12 cellular contexts compared by ENCODE assay signal in the genomic region with DNA sequence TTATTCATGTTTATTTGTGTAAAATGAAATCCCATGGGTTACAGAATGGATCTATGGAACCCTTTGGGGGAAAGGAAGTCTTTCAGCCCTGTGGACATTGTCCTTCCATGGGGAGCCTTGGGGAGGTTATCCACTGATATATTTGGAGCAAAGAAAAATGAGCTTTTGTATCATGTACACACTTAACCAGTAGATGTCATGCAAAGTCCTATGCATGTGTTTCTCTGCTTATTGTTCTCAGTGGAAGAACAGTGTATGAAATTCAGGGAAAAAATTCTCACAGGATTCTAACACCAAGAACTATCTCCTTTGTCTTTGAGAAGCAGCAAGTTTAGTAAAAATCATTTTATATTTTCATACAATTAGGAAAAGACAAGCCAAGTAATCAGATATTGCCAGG.
DNase-seq lines count a peak whose midpoint lies in the region; ATAC-seq and TF ChIP-seq lines count a peak whose summit lies in the region.
"Had no signal": no experiment of that assay in that cellular context is flagged by ENCODE, and none has a peak within 500 bp of the region (broad histone marks: within the 10 kb centered on the region; RNA-seq: fewer than 3 reads in every experiment).

No MANE protein-coding gene starts in this region.

- H4K20me1 ChIP-seq in HCT116 (ENCODE audit: insufficient read depth), result no peaks in the 10 kb centered on the region

- intact Hi-C loops in HCT116 (cut with micrococcal nuclease), result no loop called here
- intact Hi-C loops in activated CD8-positive, alpha-beta T cell treated with anti-CD3 and anti-CD28 coated beads for 36 hours (cut with micrococcal nuclease), result no loop called here
- intact Hi-C loops in sciatic nerve (cut with DNase I), result no loop called here

- no peak overlapping the region for H3K27ac ChIP-seq in HCT116 (ENCODE audit: low read depth, low read length)
- H3K27ac ChIP-seq: ascending aorta, gastroesophageal sphincter, skin epidermis, upper lobe of left lung had no signal

- H3K4me3 Mint-ChIP-seq in activated CD8-positive, alpha-beta T cell treated with anti-CD3 and anti-CD28 coated beads for 36 hours, result no peak overlapping the region
- H3K4me3 Mint-ChIP-seq in natural killer cell treated with Interleukin-12 subunit alpha and Interleukin-12 subunit beta and Interleukin-15 and Interleukin-18, amount 100 ng/mL, for 72 hours, result peak overlapping the region; percentile 76
- peak overlapping the region in 1 of 2 donors; percentile 36 for H3K4me3 Mint-ChIP-seq in stimulated activated naive CD8-positive, alpha-beta T cell treated with anti-CD3 and anti-CD28 coated beads, Interleukin-15, amount 100 ng/mL, for 72 hours

- H3K27me3 Mint-ChIP-seq in activated CD8-positive, alpha-beta T cell treated with anti-CD3 and anti-CD28 coated beads for 36 hours, result no peaks in the 10 kb centered on the region
- H3K27me3 Mint-ChIP-seq in natural killer cell treated with Interleukin-12 subunit alpha and Interleukin-12 subunit beta and Interleukin-15 and Interleukin-18, amount 100 ng/mL, for 72 hours, result peaks cover 32 to 34% of the 10 kb centered on the region in 2 donors
- no peaks in the 10 kb centered on the region for H3K27me3 Mint-ChIP-seq in stimulated activated naive CD8-positive, alpha-beta T cell treated with anti-CD3 and anti-CD28 coated beads, Interleukin-15, amount 100 ng/mL, for 72 hours

- H3K79me2 ChIP-seq in HCT116 (ENCODE audit: insufficient read depth, low read length), result no peaks in the 10 kb centered on the region

- RAD21 ChIA-PET in HCT116 (lab: Charles Lee; ENCODE audit: low non-redundant PET in 1 of 2, low total read pairs in 2 of 2, uncharacterized antibody in 2 of 2, unreplicated experiment in 2 of 2), result interaction anchor here in 1 of 2 experiments (0.7 to 0.8 kb wide), 2 partner anchors 13 to 1003 kb away, joined by 3 read pairs; no protein-coding TSS in a partner anchor

- BruUV-seq in HCT116 (replicated peaks; lab: Mats Ljungman, UMichigan), result no TSS peak

- no peaks in the 10 kb centered on the region for H3K9me3 ChIP-seq in HCT116 (ENCODE audit: control insufficient read depth in 1 of 2, insufficient read depth in 1 of 2, low read depth in 1 of 2, low read length in 2 of 2)
- H3K9me3 ChIP-seq: ascending aorta, gastroesophageal sphincter, upper lobe of left lung had no signal

- peak; percentile 5 to 35 (median 26); a peak in 2 of 6 replicates for TF ChIP-seq CTCF in HCT116 (IDR thresholded peaks at IDR 0.05 in 2 of 3, conservative IDR thresholded peaks at IDR 0.05 in 1 of 3; ENCODE audit: borderline replicate concordance in 1 of 3, insufficient read depth in 1 of 3, low read depth in 2 of 3, low read length in 2 of 3)
- no peak for TF ChIP-seq CTCF in activated CD8-positive, alpha-beta T cell treated with anti-CD3 and anti-CD28 coated beads for 36 hours (IDR thresholded peaks at IDR 0.05)

- no peak overlapping the region for H3K9ac ChIP-seq in HCT116 (ENCODE audit: low read length)

- CTCF ChIA-PET in HCT116 (lab: Charles Lee), result interaction anchor here (0.6 to 1.5 kb wide), 3 partner anchors 13 to 1041 kb away, joined by 3 to 12 read pairs (median 3); no protein-coding TSS in a partner anchor
- CTCF ChIA-PET in activated CD8-positive, alpha-beta T cell treated with anti-CD3 and anti-CD28 coated beads for 36 hours (lab: Charles Lee), result interaction anchor here (1.1 to 3.1 kb wide), 5 partner anchors 9 to 38 kb away, joined by 3 to 17 read pairs (median 4); no protein-coding TSS in a partner anchor

- peak overlapping the region; percentile 68 for H3K27ac Mint-ChIP-seq in activated CD8-positive, alpha-beta T cell treated with anti-CD3 and anti-CD28 coated beads for 36 hours
- peak overlapping the region; percentile 75 to 87 for H3K27ac Mint-ChIP-seq in natural killer cell treated with Interleukin-12 subunit alpha and Interleukin-12 subunit beta and Interleukin-15 and Interleukin-18, amount 100 ng/mL, for 72 hours
- H3K27ac Mint-ChIP-seq in stimulated activated naive CD8-positive, alpha-beta T cell treated with anti-CD3 and anti-CD28 coated beads, Interleukin-15, amount 100 ng/mL, for 72 hours, result peak overlapping the region in 1 of 2 donors; percentile 95

- POLR2A ChIA-PET in HCT116 (lab: Charles Lee), result no interaction called here
- POLR2A ChIA-PET in activated CD8-positive, alpha-beta T cell treated with anti-CD3 and anti-CD28 coated beads for 36 hours (lab: Charles Lee), result interaction anchor here (1.2 kb wide), 1 partner anchor 16 kb away, joined by 3 read pairs; no protein-coding TSS in a partner anchor

- H3K4me1 ChIP-seq in HCT116 (ENCODE audit: control insufficient read depth in 1 of 2, insufficient read depth in 2 of 2, low read length in 2 of 2), result peaks cover 0 to 23% of the 10 kb centered on the region in 2 experiments; a peak in 1 of 4 replicates
- H3K4me1 ChIP-seq: ascending aorta, gastroesophageal sphincter had no signal

- TF ChIP-seq POLR2A in HCT116 (IDR thresholded peaks at IDR 0.05; ENCODE audit: borderline replicate concordance, extremely low read depth, insufficient read depth, insufficient read length), result no peak

- ATAC-seq in HCT116 (peak; percentile 62), sciatic nerve (no peak)
- ATAC-seq in activated CD8-positive, alpha-beta T cell treated with anti-CD3 and anti-CD28 coated beads for 36 hours, result no peak
- ATAC-seq in natural killer cell treated with Interleukin-12 subunit alpha and Interleukin-12 subunit beta and Interleukin-15 and Interleukin-18, amount 100 ng/mL, for 72 hours, result peak in 1 of 2 donors; percentile 24
- no peak for ATAC-seq in stimulated activated naive CD8-positive, alpha-beta T cell treated with anti-CD3 and anti-CD28 coated beads, Interleukin-15, amount 100 ng/mL, for 72 hours
- ATAC-seq: gastroesophageal sphincter had no signal

- peak overlapping the region; percentile 12 for H2AFZ ChIP-seq in HCT116 (ENCODE audit: low read depth, low read length, poor library complexity, severe bottlenecking)

- H3K4me2 ChIP-seq in HCT116 (ENCODE audit: low read length), result no peak overlapping the region

- H3K27me3 ChIP-seq in HCT116 (ENCODE audit: insufficient read depth, low read length), result no peaks in the 10 kb centered on the region
- H3K27me3 ChIP-seq: ascending aorta, gastroesophageal sphincter, upper lobe of left lung had no signal

- no peaks in the 10 kb centered on the region for H3K36me3 Mint-ChIP-seq in activated CD8-positive, alpha-beta T cell treated with anti-CD3 and anti-CD28 coated beads for 36 hours (ENCODE audit: low read depth)
- H3K36me3 Mint-ChIP-seq in natural killer cell treated with Interleukin-12 subunit alpha and Interleukin-12 subunit beta and Interleukin-15 and Interleukin-18, amount 100 ng/mL, for 72 hours, result no peaks in the 10 kb centered on the region

- DNase-seq in NCI-H1694 treated with DMSO at 0.1 percent for 48 hours (lab: John Stamatoyannopoulos, UW), result peak; percentile 15
- DNase-seq in NCI-H1694 (lab: John Stamatoyannopoulos, UW), result no peak
- DNase-seq in HCT116 (ENCODE audit: low read depth, low spot score), result no peak
- DNase-seq in activated CD8-positive, alpha-beta T cell treated with anti-CD3 and anti-CD28 coated beads for 36 hours, result no peak
- DNase-seq in natural killer cell treated with Interleukin-12 subunit alpha and Interleukin-12 subunit beta and Interleukin-15 and Interleukin-18, amount 100 ng/mL, for 72 hours (ENCODE audit: low spot score), result no peak
- DNase-seq in sciatic nerve (ENCODE audit: low spot score), result no peak
- DNase-seq in NCI-H774 (lab: John Stamatoyannopoulos, UW), result no peak
- no peak for DNase-seq in stimulated activated naive CD8-positive, alpha-beta T cell treated with anti-CD3 and anti-CD28 coated beads, Interleukin-15, amount 100 ng/mL, for 72 hours
- DNase-seq: upper lobe of left lung had no signal

- peak; percentile 58 for TF ChIP-seq RAD21 in HCT116 (IDR thresholded peaks at IDR 0.05; ENCODE audit: low read depth)

- peaks cover 19% of the 10 kb centered on the region for H3K4me1 Mint-ChIP-seq in activated CD8-positive, alpha-beta T cell treated with anti-CD3 and anti-CD28 coated beads for 36 hours (ENCODE audit: low read depth)
- H3K4me1 Mint-ChIP-seq in natural killer cell treated with Interleukin-12 subunit alpha and Interleukin-12 subunit beta and Interleukin-15 and Interleukin-18, amount 100 ng/mL, for 72 hours (ENCODE audit: low read depth in 2 of 2), result peaks cover 31% of the 10 kb centered on the region in 2 donors
- peaks cover 33% of the 10 kb centered on the region for H3K4me1 Mint-ChIP-seq in stimulated activated naive CD8-positive, alpha-beta T cell treated with anti-CD3 and anti-CD28 coated beads, Interleukin-15, amount 100 ng/mL, for 72 hours

- H3K9me2 ChIP-seq in HCT116 (ENCODE audit: insufficient read depth), result no peaks in the 10 kb centered on the region

- no peak overlapping the region for H3K4me3 ChIP-seq in HCT116 (replicated peaks in 1 of 2; ENCODE audit: low read depth in 1 of 2, low read length in 2 of 2)
- H3K4me3 ChIP-seq: ascending aorta, gastroesophageal sphincter, skin epidermis, upper lobe of left lung had no signal

- H3K36me3 ChIP-seq in HCT116 (ENCODE audit: control insufficient read depth in 1 of 2, insufficient read depth in 2 of 2, low read length in 2 of 2), result no peaks in the 10 kb centered on the region
- H3K36me3 ChIP-seq: ascending aorta, gastroesophageal sphincter, upper lobe of left lung had no signal

- no peaks in the 10 kb centered on the region for H3K9me3 Mint-ChIP-seq in activated CD8-positive, alpha-beta T cell treated with anti-CD3 and anti-CD28 coated beads for 36 hours
- H3K9me3 Mint-ChIP-seq in natural killer cell treated with Interleukin-12 subunit alpha and Interleukin-12 subunit beta and Interleukin-15 and Interleukin-18, amount 100 ng/mL, for 72 hours, result no peaks in the 10 kb centered on the region
- no peaks in the 10 kb centered on the region for H3K9me3 Mint-ChIP-seq in stimulated activated naive CD8-positive, alpha-beta T cell treated with anti-CD3 and anti-CD28 coated beads, Interleukin-15, amount 100 ng/mL, for 72 hours
